In genomic region chr19:5099822-5100221, GRCh38 we compare ENCODE assay signal across 15 cellular contexts.
DNase-seq lines count a peak whose midpoint lies in the region; ATAC-seq and TF ChIP-seq lines count a peak whose summit lies in the region.
"Had no signal": no experiment of that assay in that cellular context is flagged by ENCODE, and none has a peak within 500 bp of the region (broad histone marks: within the 10 kb centered on the region; RNA-seq: fewer than 3 reads in every experiment).

No MANE protein-coding gene starts in this region.

- peaks cover 10% of the 10 kb centered on the region for H3K9me3 Mint-ChIP-seq in activated naive CD8-positive, alpha-beta T cell treated with anti-CD3 and anti-CD28 coated beads, Interleukin-2, amount 50 U/mL, for 24 hours
- peaks cover 22% of the 10 kb centered on the region for H3K9me3 Mint-ChIP-seq in activated naive CD8-positive, alpha-beta T cell treated with anti-CD3 and anti-CD28 coated beads for 36 hours

- TF ChIP-seq CTCF in NB4 (IDR thresholded peaks at IDR 0.05; ENCODE audit: low read depth, low read length) (no peak), choroid plexus epithelial cell (conservative IDR thresholded peaks at IDR 0.05; ENCODE audit: low read depth, low read length) (no peak)

- no peak overlapping the region for H3K4me3 Mint-ChIP-seq in activated naive CD8-positive, alpha-beta T cell treated with anti-CD3 and anti-CD28 coated beads, Interleukin-2, amount 50 U/mL, for 24 hours
- no peak overlapping the region for H3K4me3 Mint-ChIP-seq in activated naive CD8-positive, alpha-beta T cell treated with anti-CD3 and anti-CD28 coated beads for 36 hours

- H3K27me3 Mint-ChIP-seq in activated naive CD8-positive, alpha-beta T cell treated with anti-CD3 and anti-CD28 coated beads, Interleukin-2, amount 50 U/mL, for 24 hours, result no peaks in the 10 kb centered on the region
- no peaks in the 10 kb centered on the region for H3K27me3 Mint-ChIP-seq in activated naive CD8-positive, alpha-beta T cell treated with anti-CD3 and anti-CD28 coated beads for 36 hours

- no peak for ATAC-seq in activated naive CD8-positive, alpha-beta T cell treated with anti-CD3 and anti-CD28 coated beads, Interleukin-2, amount 50 U/mL, for 24 hours
- ATAC-seq in Right ventricle myocardium inferior, result no peak
- ATAC-seq: PC-3 had no signal

- peak; percentile 13 for DNase-seq in activated naive CD8-positive, alpha-beta T cell treated with anti-CD3 and anti-CD28 coated beads, Interleukin-2, amount 50 U/mL, for 24 hours
- DNase-seq in activated naive CD8-positive, alpha-beta T cell treated with anti-CD3 and anti-CD28 coated beads for 36 hours, result no peak
- DNase-seq in NB4 (ENCODE audit: low read depth) (peak; percentile 16), choroid plexus epithelial cell (ENCODE audit: low read depth) (peak; percentile 13), Right ventricle myocardium inferior (ENCODE audit: missing footprints) (no peak)
- DNase-seq in stimulated activated CD4-positive, alpha-beta T cell treated with anti-CD3 and anti-CD28 coated beads, Interleukin-4, amount 100 ng/mL, for 24 hours, result no peak
- DNase-seq in NK-92 treated with Interleukin-12 subunit alpha and Interleukin-12 subunit beta, amount 100 ng/mL, for 24 hours (lab: John Stamatoyannopoulos, UW), result no peak
- DNase-seq: GDM1, GOT3, NCI-H1048, NCI-H1436 treated with DMSO at 0.1 percent for 48 hours, NCI-H2029, NCI-H748 treated with DMSO at 0.1 percent for 48 hours, PC-3, T-helper 1 cell had no signal

- peaks cover 35% of the 10 kb centered on the region for H3K36me3 Mint-ChIP-seq in activated naive CD8-positive, alpha-beta T cell treated with anti-CD3 and anti-CD28 coated beads, Interleukin-2, amount 50 U/mL, for 24 hours (ENCODE audit: low read depth)
- peaks cover 41% of the 10 kb centered on the region for H3K36me3 Mint-ChIP-seq in activated naive CD8-positive, alpha-beta T cell treated with anti-CD3 and anti-CD28 coated beads for 36 hours

- no peak for TF ChIP-seq POLR2A in NB4 (IDR thresholded peaks at IDR 0.05; ENCODE audit: extremely low read depth, insufficient read length)

- intact Hi-C loops in Right ventricle myocardium inferior (cut with DNase I), result no loop called here

- H3K4me1 Mint-ChIP-seq in activated naive CD8-positive, alpha-beta T cell treated with anti-CD3 and anti-CD28 coated beads, Interleukin-2, amount 50 U/mL, for 24 hours, result no peaks in the 10 kb centered on the region
- no peaks in the 10 kb centered on the region for H3K4me1 Mint-ChIP-seq in activated naive CD8-positive, alpha-beta T cell treated with anti-CD3 and anti-CD28 coated beads for 36 hours

- no peak overlapping the region for H3K27ac Mint-ChIP-seq in activated naive CD8-positive, alpha-beta T cell treated with anti-CD3 and anti-CD28 coated beads, Interleukin-2, amount 50 U/mL, for 24 hours
- H3K27ac Mint-ChIP-seq in activated naive CD8-positive, alpha-beta T cell treated with anti-CD3 and anti-CD28 coated beads for 36 hours, result no peak overlapping the region

- H3K4me3 ChIP-seq in NB4 (ENCODE audit: low read depth, low read length) (no peak overlapping the region), choroid plexus epithelial cell (ENCODE audit: low read depth, low read length) (no peak overlapping the region)

Comparison
In these comparisons a context has a peak if more than half of its experiments do, and no peak if none do; other contexts are left out.
1. DNase-seq: peak in activated naive CD8-positive, alpha-beta T cell treated with anti-CD3 and anti-CD28 coated beads, Interleukin-2, amount 50 U/mL, for 24 hours (single experiment), NB4 (single experiment) and choroid plexus epithelial cell (single experiment); none in activated naive CD8-positive, alpha-beta T cell treated with anti-CD3 and anti-CD28 coated beads for 36 hours (single experiment), stimulated activated CD4-positive, alpha-beta T cell treated with anti-CD3 and anti-CD28 coated beads, Interleukin-4, amount 100 ng/mL, for 24 hours (single experiment), NK-92 treated with Interleukin-12 subunit alpha and Interleukin-12 subunit beta, amount 100 ng/mL, for 24 hours (single experiment) and Right ventricle myocardium inferior (single experiment).